11 cellular contexts compared by ENCODE assay signal in genomic region chr6:111339294-111339693, GRCh38.
DNase-seq lines count a peak whose midpoint lies in the region; ATAC-seq lines count a peak whose summit lies in the region.
"Had no signal": no experiment of that assay in that cellular context is flagged by ENCODE, and none has a peak within 500 bp of the region (broad histone marks: within the 10 kb centered on the region; RNA-seq: fewer than 3 reads in every experiment).

No MANE protein-coding gene starts in this region.

- H3K4me3 Mint-ChIP-seq in activated T-helper 17 cell treated with anti-CD3 and anti-CD28 coated beads, Interleukin-2, amount 50 U/mL, for 72 hours: peak overlapping the region; percentile 56
- H3K4me3 Mint-ChIP-seq: CD8-positive, alpha-beta memory T cell had no signal

- no peak for DNase-seq in activated CD4-positive, CD25-positive, alpha-beta regulatory T cell (lab: John Stamatoyannopoulos, UW)
- no peak for DNase-seq in NCI-H1105 treated with DMSO at 0.1 percent for 48 hours (lab: John Stamatoyannopoulos, UW)
- DNase-seq in effector CD8-positive, alpha-beta T cell (lab: John Stamatoyannopoulos, UW): no peak
- no peak for DNase-seq in activated CD4-positive, alpha-beta T cell treated with anti-CD3 and anti-CD28 coated beads, Interleukin-2, amount 50 U/mL, for 4 hours
- DNase-seq: CD8-positive, alpha-beta memory T cell; mesendoderm; upper lobe of left lung had no signal

- no peaks in the 10 kb centered on the region for H3K27me3 Mint-ChIP-seq in activated T-helper 17 cell treated with anti-CD3 and anti-CD28 coated beads, Interleukin-2, amount 50 U/mL, for 72 hours
- H3K27me3 Mint-ChIP-seq: CD8-positive, alpha-beta memory T cell had no signal

- peak overlapping the region; percentile 93 for H3K27ac Mint-ChIP-seq in activated T-helper 17 cell treated with anti-CD3 and anti-CD28 coated beads, Interleukin-2, amount 50 U/mL, for 72 hours

- peaks cover 18% of the 10 kb centered on the region for H3K4me1 Mint-ChIP-seq in activated T-helper 17 cell treated with anti-CD3 and anti-CD28 coated beads, Interleukin-2, amount 50 U/mL, for 72 hours

- peak; percentile 39 to 42 for ATAC-seq in activated CD4-positive, CD25-positive, alpha-beta regulatory T cell treated with anti-CD3 and anti-CD28 coated beads, Interleukin-2, amount 50 U/mL, for 24 hours
- ATAC-seq in GM21717 (IDR thresholded peaks at IDR 0.05; ENCODE audit: unreplicated experiment): peak; percentile 19
- ATAC-seq in HG03097 (IDR thresholded peaks at IDR 0.05; ENCODE audit: low FRiP score, unreplicated experiment): peak; percentile 28
- peak; percentile 69 for ATAC-seq in activated T-helper 17 cell treated with anti-CD3 and anti-CD28 coated beads, Interleukin-2, amount 50 U/mL, for 72 hours (replicated peaks)

- H3K36me3 Mint-ChIP-seq in activated T-helper 17 cell treated with anti-CD3 and anti-CD28 coated beads, Interleukin-2, amount 50 U/mL, for 72 hours (ENCODE audit: low read depth): peaks cover 66% of the 10 kb centered on the region

- H3K9me3 Mint-ChIP-seq in activated T-helper 17 cell treated with anti-CD3 and anti-CD28 coated beads, Interleukin-2, amount 50 U/mL, for 72 hours: no peaks in the 10 kb centered on the region
- H3K9me3 Mint-ChIP-seq: CD8-positive, alpha-beta memory T cell had no signal

Comparison
In these comparisons a context has a peak if more than half of its experiments do, and no peak if none do; other contexts are left out.
1. ATAC-seq: peak in every context shown above with its lines; median percentile 69 in activated T-helper 17 cell treated with anti-CD3 and anti-CD28 coated beads, Interleukin-2, amount 50 U/mL, for 72 hours; 40 in activated CD4-positive, CD25-positive, alpha-beta regulatory T cell treated with anti-CD3 and anti-CD28 coated beads, Interleukin-2, amount 50 U/mL, for 24 hours; 28 in HG03097; 19 in GM21717.